ENCODE assay signal across 12 cellular contexts in the genomic region with DNA sequence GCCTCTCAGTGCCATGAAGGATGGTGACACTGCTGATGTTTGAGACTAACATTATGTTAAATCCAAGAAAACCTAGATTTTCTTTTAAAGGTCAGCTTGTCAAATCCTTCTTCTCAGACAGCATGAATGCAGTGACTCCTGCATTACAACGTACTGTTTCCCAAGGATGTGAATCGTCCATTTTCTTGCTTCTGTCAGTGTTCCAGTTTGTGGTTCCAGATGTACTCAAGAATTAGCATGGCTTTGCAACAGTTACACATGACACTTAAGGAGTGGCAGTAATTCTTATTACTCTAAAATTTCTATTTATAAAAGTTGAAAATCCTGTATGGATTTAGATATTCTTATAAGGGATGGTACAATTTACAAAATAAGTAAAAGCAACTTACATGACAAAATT. TPM values are rescaled to one million over a fixed set of nuclear protein-coding genes. Genes with fewer than 3 reads are reported as not detected.
DNase-seq lines count a peak whose midpoint lies in the region; ATAC-seq and TF ChIP-seq lines count a peak whose summit lies in the region.
"Had no signal": no experiment of that assay in that cellular context is flagged by ENCODE, and none has a peak within 500 bp of the region (broad histone marks: within the 10 kb centered on the region; RNA-seq: fewer than 3 reads in every experiment).

No MANE protein-coding gene starts in this region.

- H3K9me3 ChIP-seq in Loucy (ENCODE audit: insufficient read depth, low read depth, low read length): no peaks in the 10 kb centered on the region
- no peaks in the 10 kb centered on the region for H3K9me3 ChIP-seq in neural progenitor cell (ENCODE audit: low read depth)
- H3K9me3 ChIP-seq: left ventricle myocardium inferior, MG63 had no signal

- H3K4me1 ChIP-seq in Loucy (ENCODE audit: insufficient read depth, low read length, poor library complexity, severe bottlenecking): peaks cover 76% of the 10 kb centered on the region
- peaks cover 7% of the 10 kb centered on the region for H3K4me1 ChIP-seq in neural progenitor cell

- no peak for ATAC-seq in activated naive CD8-positive, alpha-beta T cell treated with anti-CD3 and anti-CD28 coated beads, Interleukin-2, amount 50 U/mL, for 24 hours
- no peak for ATAC-seq in HG03045 (IDR thresholded peaks at IDR 0.05; ENCODE audit: unreplicated experiment)

- no peak overlapping the region for H3K4me3 ChIP-seq in Loucy (ENCODE audit: low read length, poor library complexity, severe bottlenecking)
- H3K4me3 ChIP-seq in neural progenitor cell: no peak overlapping the region

- H3K27me3 Mint-ChIP-seq in activated T-cell treated with anti-CD3 and anti-CD28 coated beads, Interleukin-2, amount 50 U/mL, for 24 hours: no peaks in the 10 kb centered on the region
- H3K27me3 Mint-ChIP-seq in activated naive CD8-positive, alpha-beta T cell treated with anti-CD3 and anti-CD28 coated beads, Interleukin-2, amount 50 U/mL, for 24 hours: no peaks in the 10 kb centered on the region
- peaks cover 4% of the 10 kb centered on the region for H3K27me3 Mint-ChIP-seq in neural progenitor cell (ENCODE audit: insufficient read depth, low read depth)

- H3F3A ChIP-seq in Loucy (ENCODE audit: low read depth) (peaks cover 11% of the 10 kb centered on the region; the same call in 1 of the 2 replicates), neural progenitor cell (ENCODE audit: low read depth) (no peaks in the 10 kb centered on the region)

- H4K20me1 ChIP-seq in Loucy (ENCODE audit: insufficient read depth, low read length, poor library complexity, severe bottlenecking) (peaks cover 21% of the 10 kb centered on the region), neural progenitor cell (ENCODE audit: low read depth) (no peaks in the 10 kb centered on the region)

- TF ChIP-seq CTCF in Loucy (conservative IDR thresholded peaks at IDR 0.05; ENCODE audit: low read length) (no peak), neural progenitor cell (IDR thresholded peaks at IDR 0.05) (no peak)

- peaks cover 81% of the 10 kb centered on the region for H3K4me1 Mint-ChIP-seq in activated T-cell treated with anti-CD3 and anti-CD28 coated beads, Interleukin-2, amount 50 U/mL, for 24 hours (ENCODE audit: low read depth)
- H3K4me1 Mint-ChIP-seq in activated naive CD8-positive, alpha-beta T cell treated with anti-CD3 and anti-CD28 coated beads, Interleukin-2, amount 50 U/mL, for 24 hours: peaks cover 77% of the 10 kb centered on the region
- H3K4me1 Mint-ChIP-seq in neural progenitor cell: peaks cover 14% of the 10 kb centered on the region

- H2AFZ ChIP-seq in Loucy (ENCODE audit: low read length) (no peak overlapping the region), neural progenitor cell (replicated peaks) (no peak overlapping the region)

- H3K36me3 Mint-ChIP-seq in activated T-cell treated with anti-CD3 and anti-CD28 coated beads, Interleukin-2, amount 50 U/mL, for 24 hours (ENCODE audit: low read depth): peaks cover 20% of the 10 kb centered on the region
- peaks cover 8% of the 10 kb centered on the region for H3K36me3 Mint-ChIP-seq in activated naive CD8-positive, alpha-beta T cell treated with anti-CD3 and anti-CD28 coated beads, Interleukin-2, amount 50 U/mL, for 24 hours (ENCODE audit: low read depth)
- no peaks in the 10 kb centered on the region for H3K36me3 Mint-ChIP-seq in neural progenitor cell

- H3K27ac ChIP-seq in neural progenitor cell: no peak overlapping the region

- no peaks in the 10 kb centered on the region for H3K27me3 ChIP-seq in Loucy (ENCODE audit: insufficient read depth, low read length, poor library complexity, severe bottlenecking)
- H3K27me3 ChIP-seq in neural progenitor cell: peaks cover 41% of the 10 kb centered on the region
- H3K27me3 ChIP-seq: MG63 had no signal

- H3K4me2 ChIP-seq in Loucy (ENCODE audit: low read depth, low read length, poor library complexity, severe bottlenecking) (peak overlapping the region; percentile 96), neural progenitor cell (no peak overlapping the region)

- no peak overlapping the region for H3K9ac ChIP-seq in Loucy (ENCODE audit: low read depth, low read length, poor library complexity, severe bottlenecking)
- no peak overlapping the region for H3K9ac ChIP-seq in neural progenitor cell

- H3K27ac Mint-ChIP-seq in activated T-cell treated with anti-CD3 and anti-CD28 coated beads, Interleukin-2, amount 50 U/mL, for 24 hours: peak overlapping the region; percentile 54
- peak overlapping the region; percentile 34 for H3K27ac Mint-ChIP-seq in activated naive CD8-positive, alpha-beta T cell treated with anti-CD3 and anti-CD28 coated beads, Interleukin-2, amount 50 U/mL, for 24 hours
- H3K27ac Mint-ChIP-seq in neural progenitor cell: no peak overlapping the region
- H3K27ac Mint-ChIP-seq: H9 had no signal

- no peak for DNase-seq in activated T-cell treated with anti-CD3 and anti-CD28 coated beads, Interleukin-2, amount 50 U/mL, for 24 hours
- DNase-seq in activated T-cell treated with anti-CD3 and anti-CD28 coated beads for 4 hours (no peak), neural progenitor cell (ENCODE audit: low spot score) (no peak), NCI-H526 treated with DMSO at 0.1 percent for 48 hours (lab: John Stamatoyannopoulos, UW) (no peak), amniotic stem cell (lab: John Stamatoyannopoulos, UW) (no peak)
- no peak for DNase-seq in activated naive CD8-positive, alpha-beta T cell treated with anti-CD3 and anti-CD28 coated beads, Interleukin-2, amount 50 U/mL, for 24 hours
- DNase-seq: activated CD4-positive, alpha-beta T cell treated with anti-CD3 and anti-CD28 coated beads, Interleukin-2, amount 50 U/mL, for 4 hours; H9; left ventricle myocardium inferior; MG63 had no signal

- H3K79me2 ChIP-seq in Loucy (ENCODE audit: insufficient read depth, low read length) (peaks cover 34% of the 10 kb centered on the region), neural progenitor cell (ENCODE audit: low read depth) (peaks cover 27% of the 10 kb centered on the region)

- H3K9me2 ChIP-seq in Loucy (replicated peaks; ENCODE audit: low read depth, low read length): no peaks in the 10 kb centered on the region

- H3K36me3 ChIP-seq in Loucy (ENCODE audit: insufficient read depth, low read length) (no peaks in the 10 kb centered on the region), neural progenitor cell (no peaks in the 10 kb centered on the region)
- H3K36me3 ChIP-seq: left ventricle myocardium inferior, MG63 had no signal

- peak overlapping the region; percentile 42 for H3K4me3 Mint-ChIP-seq in activated T-cell treated with anti-CD3 and anti-CD28 coated beads, Interleukin-2, amount 50 U/mL, for 24 hours
- no peak overlapping the region for H3K4me3 Mint-ChIP-seq in activated naive CD8-positive, alpha-beta T cell treated with anti-CD3 and anti-CD28 coated beads, Interleukin-2, amount 50 U/mL, for 24 hours
- peak overlapping the region; percentile 86 for H3K4me3 Mint-ChIP-seq in neural progenitor cell

- H3K9me3 Mint-ChIP-seq in activated T-cell treated with anti-CD3 and anti-CD28 coated beads, Interleukin-2, amount 50 U/mL, for 24 hours: no peaks in the 10 kb centered on the region
- H3K9me3 Mint-ChIP-seq in activated naive CD8-positive, alpha-beta T cell treated with anti-CD3 and anti-CD28 coated beads, Interleukin-2, amount 50 U/mL, for 24 hours: no peaks in the 10 kb centered on the region
- H3K9me3 Mint-ChIP-seq in neural progenitor cell: no peaks in the 10 kb centered on the region
- H3K9me3 Mint-ChIP-seq: H9 had no signal

RNA-seq across cellular contexts. Expression of a gene that starts 1.5 kb away (rescaled TPM):
- total RNA-seq in neural progenitor cell (ENCODE audit: low replicate concordance): 26.1 and 27.6 TPM in 2 replicates
